7 cellular contexts compared by ENCODE assay signal in the genomic region with DNA sequence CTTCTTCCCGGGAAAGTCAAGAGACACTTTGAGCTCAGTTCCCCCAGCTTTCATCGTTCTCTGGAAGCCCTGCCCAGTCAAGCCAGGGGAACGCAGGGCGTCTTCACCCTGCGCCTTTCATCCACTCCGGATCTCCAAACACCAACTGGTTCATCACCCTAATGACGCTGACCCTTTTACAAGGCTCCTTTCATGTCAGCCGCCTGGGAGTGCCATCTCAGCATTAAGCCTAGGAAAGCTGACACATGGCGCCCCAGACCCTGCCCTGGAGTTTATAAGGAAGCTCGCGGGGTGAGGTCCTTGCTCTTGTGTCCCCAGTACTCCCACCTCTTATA. TPM values are rescaled to one million over a fixed set of nuclear protein-coding genes. Genes with fewer than 3 reads are reported as not detected.
DNase-seq lines count a peak whose midpoint lies in the region; ATAC-seq lines count a peak whose summit lies in the region.

No MANE protein-coding gene starts in this region.

- H3K36me3 ChIP-seq in MG63 = peaks cover 29% of the 10 kb centered on the region

- no peaks in the 10 kb centered on the region for H3K27me3 ChIP-seq in MG63

- H3K9me3 ChIP-seq in MG63 = no peaks in the 10 kb centered on the region

- H3K4me3 Mint-ChIP-seq in dendritic cell treated with granulocyte-macrophage colony-stimulating factor and Interleukin-4, amounts not matched to agents 40 ng/mL and 50 ng/mL, for 4 days = peak overlapping the region; percentile 99
- peak overlapping the region; percentile 98 for H3K4me3 Mint-ChIP-seq in natural killer cell treated with Interleukin-12 subunit alpha and Interleukin-12 subunit beta and Interleukin-15 and Interleukin-18, amount 100 ng/mL, for 72 hours

- no peaks in the 10 kb centered on the region for H3K27me3 Mint-ChIP-seq in dendritic cell treated with granulocyte-macrophage colony-stimulating factor and Interleukin-4, amounts not matched to agents 40 ng/mL and 50 ng/mL, for 4 days
- no peaks in the 10 kb centered on the region for H3K27me3 Mint-ChIP-seq in natural killer cell treated with Interleukin-12 subunit alpha and Interleukin-12 subunit beta and Interleukin-15 and Interleukin-18, amount 100 ng/mL, for 72 hours

- peaks cover 54% of the 10 kb centered on the region for H3K36me3 Mint-ChIP-seq in dendritic cell treated with granulocyte-macrophage colony-stimulating factor and Interleukin-4, amounts not matched to agents 40 ng/mL and 50 ng/mL, for 4 days (ENCODE audit: low read depth)
- peaks cover 7% of the 10 kb centered on the region for H3K36me3 Mint-ChIP-seq in natural killer cell treated with Interleukin-12 subunit alpha and Interleukin-12 subunit beta and Interleukin-15 and Interleukin-18, amount 100 ng/mL, for 72 hours

- no peak for DNase-seq in MG63
- no peak for DNase-seq in natural killer cell treated with Interleukin-12 subunit alpha and Interleukin-12 subunit beta and Interleukin-15 and Interleukin-18, amount 100 ng/mL, for 72 hours (ENCODE audit: low spot score)
- DNase-seq in NCI-H2171 treated with DMSO at 0.1 percent for 48 hours (lab: John Stamatoyannopoulos, UW) = no peak

- no peaks in the 10 kb centered on the region for H3K9me3 Mint-ChIP-seq in dendritic cell treated with granulocyte-macrophage colony-stimulating factor and Interleukin-4, amounts not matched to agents 40 ng/mL and 50 ng/mL, for 4 days
- no peaks in the 10 kb centered on the region for H3K9me3 Mint-ChIP-seq in natural killer cell treated with Interleukin-12 subunit alpha and Interleukin-12 subunit beta and Interleukin-15 and Interleukin-18, amount 100 ng/mL, for 72 hours

- ATAC-seq in GM19035 (IDR thresholded peaks at IDR 0.05; ENCODE audit: unreplicated experiment) (peak; percentile 8), HG02610 (IDR thresholded peaks at IDR 0.05; ENCODE audit: unreplicated experiment) (no peak), HG03139 (IDR thresholded peaks at IDR 0.05; ENCODE audit: unreplicated experiment) (no peak)
- ATAC-seq in natural killer cell treated with Interleukin-12 subunit alpha and Interleukin-12 subunit beta and Interleukin-15 and Interleukin-18, amount 100 ng/mL, for 72 hours = no peak

- H3K27ac Mint-ChIP-seq in dendritic cell treated with granulocyte-macrophage colony-stimulating factor and Interleukin-4, amounts not matched to agents 40 ng/mL and 50 ng/mL, for 4 days = peak overlapping the region; percentile 99
- H3K27ac Mint-ChIP-seq in natural killer cell treated with Interleukin-12 subunit alpha and Interleukin-12 subunit beta and Interleukin-15 and Interleukin-18, amount 100 ng/mL, for 72 hours = peak overlapping the region; percentile 99

- peak overlapping the region; percentile 80 for H3K4me3 ChIP-seq in MG63

- intact Hi-C loops in dendritic cell treated with granulocyte-macrophage colony-stimulating factor and Interleukin-4, amounts not matched to agents 40 ng/mL and 50 ng/mL, for 4 days (cut with micrococcal nuclease) = loop anchor here (2.0 to 5.0 kb wide), 2 partner anchors 51 to 164 kb away; partner anchors contain the start of genes CNP and KCNH4

- peaks cover 70% of the 10 kb centered on the region for H3K4me1 Mint-ChIP-seq in dendritic cell treated with granulocyte-macrophage colony-stimulating factor and Interleukin-4, amounts not matched to agents 40 ng/mL and 50 ng/mL, for 4 days (ENCODE audit: low read depth)
- peaks cover 53 to 62% of the 10 kb centered on the region in 2 donors for H3K4me1 Mint-ChIP-seq in natural killer cell treated with Interleukin-12 subunit alpha and Interleukin-12 subunit beta and Interleukin-15 and Interleukin-18, amount 100 ng/mL, for 72 hours (ENCODE audit: low read depth in 2 of 2)

RNA-seq across cellular contexts. Expression of gene DNAJC7, which starts 0.6 kb away (rescaled TPM):
- total RNA-seq in MG63 (2014; rRNA removed; shearing (Covaris generic); ENCODE audit: low replicate concordance) = 121 and 123 TPM in 2 replicates
- 100 to 1,000 TPM; 119 to 137 TPM for total RNA-seq in natural killer cell treated with Interleukin-12 subunit alpha and Interleukin-12 subunit beta and Interleukin-15 and Interleukin-18, amount 100 ng/mL, for 72 hours

RNA-seq across cellular contexts. Expression of gene NKIRAS2, which starts 2.1 kb away (rescaled TPM):
- total RNA-seq in MG63 (2014; rRNA removed; shearing (Covaris generic); ENCODE audit: low replicate concordance) = 77.5 and 86.3 TPM in 2 replicates
- total RNA-seq in natural killer cell treated with Interleukin-12 subunit alpha and Interleukin-12 subunit beta and Interleukin-15 and Interleukin-18, amount 100 ng/mL, for 72 hours = 10 to 100 TPM; 27.8 to 28.7 TPM

RNA-seq across cellular contexts. Expression of gene C17orf113, which starts 32.6 kb away (rescaled TPM):
- 0.05 TPM in 1 of 2 replicates, not detected in the other for total RNA-seq in MG63 (2014; rRNA removed; shearing (Covaris generic); ENCODE audit: low replicate concordance)
- total RNA-seq in natural killer cell treated with Interleukin-12 subunit alpha and Interleukin-12 subunit beta and Interleukin-15 and Interleukin-18, amount 100 ng/mL, for 72 hours = not detected

RNA-seq across cellular contexts. Expression of gene CNP, which starts 51.2 kb away (rescaled TPM):
- total RNA-seq in MG63 (2014; rRNA removed; shearing (Covaris generic); ENCODE audit: low replicate concordance) = 64.0 and 97.2 TPM in 2 replicates
- total RNA-seq in natural killer cell treated with Interleukin-12 subunit alpha and Interleukin-12 subunit beta and Interleukin-15 and Interleukin-18, amount 100 ng/mL, for 72 hours = 10 to 100 TPM; 55.6 to 81.9 TPM
